16 cellular contexts compared by ENCODE assay signal in genomic region chr12:47707355-47707754, GRCh38. TPM values are rescaled to one million over a fixed set of nuclear protein-coding genes. Genes with fewer than 3 reads are reported as not detected.
A peak's percentile ranks its signal among the peaks of the same experiment; 100 is the strongest.
DNase-seq lines count a peak whose midpoint lies in the region; ATAC-seq, FAIRE-seq and TF ChIP-seq lines count a peak whose summit lies in the region.
"Had no signal": no experiment of that assay in that cellular context is flagged by ENCODE, and none has a peak within 500 bp of the region (broad histone marks: within the 10 kb centered on the region; RNA-seq: fewer than 3 reads in every experiment).

No MANE protein-coding gene starts in this region.

- POLR2A ChIA-PET in PC-9 (lab: Charles Lee; ENCODE audit: unreplicated experiment), result interaction anchor here (0.6 kb wide), 1 partner anchor 328 kb away, joined by 3 read pairs; no protein-coding TSS in a partner anchor
- POLR2A ChIA-PET in endothelial cell of umbilical vein (lab: Charles Lee), result no interaction called here

- H3K4me2 ChIP-seq in PC-9 (peak overlapping the region; percentile 80), endothelial cell of umbilical vein (ENCODE audit: insufficient read depth, low read length) (no peak overlapping the region)

- H3K9me1 ChIP-seq in endothelial cell of umbilical vein (replicated peaks; ENCODE audit: control insufficient read depth, extremely low read depth, insufficient read depth, low read length), result no peaks in the 10 kb centered on the region

- BruUV-seq in PC-9 (replicated peaks; lab: Mats Ljungman, UMichigan) (no TSS peak), endothelial cell of umbilical vein (replicated peaks; lab: Mats Ljungman, UMichigan) (no TSS peak)

- dilution Hi-C loops in endothelial cell of umbilical vein (cut with MboI; ENCODE audit: extremely low pct_ligation_motif_present, low sequenced_read_pairs), result no loop called here

- H3K79me2 ChIP-seq in PC-9 (ENCODE audit: low read depth), result peaks cover 48% of the 10 kb centered on the region
- H3K79me2 ChIP-seq in endothelial cell of umbilical vein (ENCODE audit: control insufficient read depth, insufficient read depth, low read length), result peaks cover 22% of the 10 kb centered on the region

- no peak overlapping the region for H3K9ac ChIP-seq in endothelial cell of umbilical vein (replicated peaks; ENCODE audit: extremely low read depth, insufficient read depth, low read length)

- no peak for ATAC-seq in Right ventricle myocardium inferior
- no peak for ATAC-seq in heart right ventricle
- ATAC-seq: Panc1 had no signal

- H3K4me1 ChIP-seq in left ventricle myocardium inferior (peaks cover 47% of the 10 kb centered on the region), PC-9 (replicated peaks; ENCODE audit: insufficient read depth) (peaks cover 19% of the 10 kb centered on the region), endothelial cell of umbilical vein (ENCODE audit: control insufficient read depth, extremely low read depth, insufficient read depth, low read length) (peaks cover 14% of the 10 kb centered on the region), heart right ventricle (peaks cover 3 to 52% (median 17%) of the 10 kb centered on the region in 9 donors)

- TF ChIP-seq CTCF in left ventricle myocardium inferior (IDR thresholded peaks at IDR 0.05; ENCODE audit: borderline replicate concordance), result no peak
- no peak for TF ChIP-seq CTCF in PC-9 (conservative IDR thresholded peaks at IDR 0.05)
- no peak for TF ChIP-seq CTCF in endothelial cell of umbilical vein (IDR thresholded peaks at IDR 0.05; ENCODE audit: extremely low read depth in 1 of 2, insufficient read depth in 1 of 2, low read depth in 1 of 2, low read length in 2 of 2)
- no peak for TF ChIP-seq CTCF in type B pancreatic cell (conservative IDR thresholded peaks at IDR 0.05)
- TF ChIP-seq CTCF in dorsolateral prefrontal cortex (IDR thresholded peaks at IDR 0.05 in 54 of 56, conservative IDR thresholded peaks at IDR 0.05 in 2 of 56; ENCODE audit: low read depth in 1 of 56, partially characterized antibody in 56 of 56), result no peak
- TF ChIP-seq CTCF in heart right ventricle (IDR thresholded peaks at IDR 0.05), result no peak

- H3F3A ChIP-seq in PC-9 (ENCODE audit: insufficient read depth, low read depth), result 0 out of 2 replicates have a peak, but pooled peaks cover 4% of the 10 kb centered on the region

- TF ChIP-seq POLR2A in endothelial cell of umbilical vein (IDR thresholded peaks at IDR 0.05; ENCODE audit: low read depth, low read length), result no peak

- no peaks in the 10 kb centered on the region for H3K27me3 Mint-ChIP-seq in type B pancreatic cell

- intact Hi-C loops in left ventricle myocardium inferior (cut with micrococcal nuclease), result no loop called here
- intact Hi-C loops in Right ventricle myocardium inferior (cut with DNase I), result no loop called here
- intact Hi-C loops in PC-9 (cut with micrococcal nuclease; ENCODE audit: unreplicated experiment), result loop anchor here (5.0 kb wide), 1 partner anchor 325 kb away; no protein-coding TSS in a partner anchor
- intact Hi-C loops in endothelial cell of umbilical vein (cut with micrococcal nuclease), result no loop called here
- intact Hi-C loops in dorsolateral prefrontal cortex (cut with DNase I), result no loop called here
- intact Hi-C loops in heart right ventricle (cut with DNase I), result loop anchor here in 1 of 10 donors (2.0 to 10.0 kb wide), 2 partner anchors 255 to 377 kb away; partner anchors contain the start of gene TMEM106C

- H3K36me3 Mint-ChIP-seq in type B pancreatic cell, result no peaks in the 10 kb centered on the region

- no peak for DNase-seq in left ventricle myocardium inferior
- no peak for DNase-seq in Right ventricle myocardium inferior (ENCODE audit: missing footprints)
- no peak for DNase-seq in PC-9
- no peak for DNase-seq in endothelial cell of umbilical vein (ENCODE audit: low read depth, low spot score)
- DNase-seq in type B pancreatic cell (ENCODE audit: extremely low spot score, unreplicated experiment), result no peak
- DNase-seq in HPDE6-E6E7 (ENCODE audit: extremely low spot score), result no peak
- no peak for DNase-seq in dorsolateral prefrontal cortex
- DNase-seq in heart right ventricle, result no peak
- DNase-seq: activated CD8-positive, alpha-beta memory T cell treated with anti-CD3 and anti-CD28 coated beads, Interleukin-2, amount 50 U/mL, for 48 hours; NCI-H1048; NCI-H345; posterior cingulate gyrus; stomach had no signal

- H3K36me3 ChIP-seq in left ventricle myocardium inferior (no peaks in the 10 kb centered on the region), PC-9 (ENCODE audit: low read depth) (peaks cover 4% of the 10 kb centered on the region; the same call in 1 of the 2 replicates), endothelial cell of umbilical vein (ENCODE audit: control insufficient read depth in 2 of 2, extremely low read depth in 1 of 2, insufficient read depth in 2 of 2, low read length in 2 of 2) (peaks cover 0 to 3% of the 10 kb centered on the region in 2 experiments), heart right ventricle (peaks cover 0 to 4% (median 0%) of the 10 kb centered on the region in 9 donors)
- H3K36me3 ChIP-seq: stomach had no signal

- no peaks in the 10 kb centered on the region for H3K9me3 Mint-ChIP-seq in type B pancreatic cell

- H2AFZ ChIP-seq in PC-9, result no peak overlapping the region
- no peak overlapping the region for H2AFZ ChIP-seq in endothelial cell of umbilical vein (ENCODE audit: low read depth, low read length)

- H3K27ac ChIP-seq in left ventricle myocardium inferior (replicated peaks) (no peak overlapping the region), PC-9 (no peak overlapping the region), endothelial cell of umbilical vein (ENCODE audit: insufficient read depth, low read depth, low read length) (no peak overlapping the region), dorsolateral prefrontal cortex (peak overlapping the region in 1 of 59 donors; percentile 48), heart right ventricle (peak overlapping the region in 1 of 10 donors; percentile 91)

- H3K4me3 ChIP-seq in left ventricle myocardium inferior (peak overlapping the region; percentile 97), PC-9 (peak overlapping the region; percentile 63; the same call in 1 of the 2 replicates), endothelial cell of umbilical vein (replicated peaks in 1 of 3; ENCODE audit: insufficient read depth in 1 of 3, low read depth in 1 of 3, low read length in 3 of 3) (no peak overlapping the region), dorsolateral prefrontal cortex (peak overlapping the region in 15 of 59 donors; percentile 5 to 97 (median 92)), heart right ventricle (peak overlapping the region in 1 of 10 donors; percentile 94)

- peak overlapping the region; percentile 29 for H3K4me3 Mint-ChIP-seq in type B pancreatic cell

- no peaks in the 10 kb centered on the region for H3K9me2 ChIP-seq in PC-9 (ENCODE audit: insufficient read depth)

- peak; percentile 65 for FAIRE-seq in endothelial cell of umbilical vein (lab: Jason Lieb, UNC)
- FAIRE-seq: bronchial epithelial cell had no signal

- no peaks in the 10 kb centered on the region for H3K27me3 ChIP-seq in left ventricle myocardium inferior (ENCODE audit: low read depth)
- H3K27me3 ChIP-seq in PC-9 (ENCODE audit: insufficient read depth, low read depth), result no peaks in the 10 kb centered on the region
- H3K27me3 ChIP-seq in endothelial cell of umbilical vein (ENCODE audit: control insufficient read depth in 2 of 2, insufficient read depth in 2 of 2, low read length in 2 of 2), result no peaks in the 10 kb centered on the region
- H3K27me3 ChIP-seq in dorsolateral prefrontal cortex, result no peaks in the 10 kb centered on the region
- H3K27me3 ChIP-seq in heart right ventricle, result no peaks in the 10 kb centered on the region
- H3K27me3 ChIP-seq: stomach had no signal

- no peak overlapping the region for H3K27ac Mint-ChIP-seq in type B pancreatic cell

- CTCF ChIA-PET in PC-9 (lab: Charles Lee) (interaction anchor here (1.2 to 1.9 kb wide), 2 partner anchors 35 to 131 kb away, joined by 3 to 7 read pairs; no protein-coding TSS in a partner anchor), endothelial cell of umbilical vein (lab: Charles Lee) (interaction anchor here (1.0 to 2.9 kb wide), 7 partner anchors 9 to 256 kb away, joined by 3 to 12 read pairs (median 5); partner anchors contain the start of gene TMEM106C)

- H4K20me1 ChIP-seq in PC-9 (ENCODE audit: insufficient read depth), result 0 out of 2 replicates have a peak, but pooled peaks cover 5% of the 10 kb centered on the region
- no peaks in the 10 kb centered on the region for H4K20me1 ChIP-seq in endothelial cell of umbilical vein (replicated peaks; ENCODE audit: control insufficient read depth, extremely low read depth, insufficient read depth, low read length)

- no peaks in the 10 kb centered on the region for H3K9me3 ChIP-seq in left ventricle myocardium inferior (replicated peaks)
- H3K9me3 ChIP-seq in PC-9 (ENCODE audit: insufficient read depth, low read depth), result no peaks in the 10 kb centered on the region
- no peaks in the 10 kb centered on the region for H3K9me3 ChIP-seq in endothelial cell of umbilical vein (replicated peaks; ENCODE audit: control insufficient read depth, insufficient read depth, low read length)
- no peaks in the 10 kb centered on the region for H3K9me3 ChIP-seq in heart right ventricle
- H3K9me3 ChIP-seq: stomach had no signal

- peaks cover 22% of the 10 kb centered on the region for H3K4me1 Mint-ChIP-seq in type B pancreatic cell (ENCODE audit: unreplicated experiment)

RNA-seq across cellular contexts. Expression of gene RPAP3, which starts 1.5 kb away (rescaled TPM):
- total RNA-seq in left ventricle myocardium inferior (24.2 TPM), Right ventricle myocardium inferior (24.4 TPM), PC-9 (2021) (31.6 and 37.0 TPM in 2 replicates), endothelial cell of umbilical vein (29.8 and 32.5 TPM in 2 replicates), type B pancreatic cell (ENCODE audit: low replicate concordance) (31.7 and 39.9 TPM in 2 replicates), dorsolateral prefrontal cortex (10 to 100 TPM; 18.5 to 41.3 (median 28.2) TPM), heart right ventricle (10 to 100 TPM; 18.6 to 28.0 (median 21.8) TPM)
- polyA plus RNA-seq in endothelial cell of umbilical vein (2.0 and 3.9 TPM in 2 replicates), heart right ventricle (10 to 100 TPM in 1 of 2 donors, 1 to 10 TPM in 1; 4.8 to 10.1 TPM)
- polyA plus RNA-seq in endothelial cell of umbilical vein (2011; cell fraction: cytosol; rRNA removed), result 10.4 and 11.0 TPM in 2 replicates
- 9.6 and 14.9 TPM in 2 replicates for polyA plus RNA-seq in endothelial cell of umbilical vein (2011; cell fraction: nucleus; rRNA removed)
- 21.7 and 31.8 TPM in 2 replicates for polyA plus RNA-seq in endothelial cell of umbilical vein (2012)
- polyA minus RNA-seq in endothelial cell of umbilical vein, result 2.0 and 4.5 TPM in 2 replicates
- 12.3 TPM for polyA minus RNA-seq in endothelial cell of umbilical vein (2011; cell fraction: cytosol; rRNA and poly(A)+ RNA removed)
- polyA minus RNA-seq in endothelial cell of umbilical vein (2011; cell fraction: nucleus; rRNA and poly(A)+ RNA removed), result 10.7 and 12.8 TPM in 2 replicates

RNA-seq across cellular contexts. Expression of gene ENDOU, which starts 17.9 kb away (rescaled TPM):
- 0.49 TPM for total RNA-seq in left ventricle myocardium inferior
- total RNA-seq in Right ventricle myocardium inferior, result not detected
- total RNA-seq in PC-9 (2021), result 0.25 and 0.39 TPM in 2 replicates
- not detected in 2 replicates for total RNA-seq in endothelial cell of umbilical vein
- polyA plus RNA-seq in endothelial cell of umbilical vein, result not detected in 2 replicates
- 0.04 TPM in 1 of 2 replicates, not detected in the other for polyA plus RNA-seq in endothelial cell of umbilical vein (2011; cell fraction: cytosol; rRNA removed)
- 0.32 and 0.48 TPM in 2 replicates for polyA plus RNA-seq in endothelial cell of umbilical vein (2011; cell fraction: nucleus; rRNA removed)
- 0.07 TPM in 1 of 2 replicates, not detected in the other for polyA plus RNA-seq in endothelial cell of umbilical vein (2012)
- not detected in 2 replicates for polyA minus RNA-seq in endothelial cell of umbilical vein
- not detected for polyA minus RNA-seq in endothelial cell of umbilical vein (2011; cell fraction: cytosol; rRNA and poly(A)+ RNA removed)
- polyA minus RNA-seq in endothelial cell of umbilical vein (2011; cell fraction: nucleus; rRNA and poly(A)+ RNA removed), result not detected in 2 replicates
- total RNA-seq in type B pancreatic cell (ENCODE audit: low replicate concordance), result 3.7 and 18.9 TPM in 2 replicates
- 1 to 10 TPM in 111 of 120 experiments, under 1 TPM in 9; 0.65 to 4.5 (median 2.0) TPM for total RNA-seq in dorsolateral prefrontal cortex
- total RNA-seq in heart right ventricle, result under 1 TPM in 9 of 10 donors, not detected in 1; 0.11 to 0.56 (median 0.31) TPM
- polyA plus RNA-seq in heart right ventricle, result under 1 TPM; 0.26 to 0.29 TPM
- total RNA-seq: bronchial epithelial cell, H4 had no signal

RNA-seq across cellular contexts. Expression of gene RAPGEF3, which starts 51.3 kb away (rescaled TPM):
- 34.8 TPM for total RNA-seq in left ventricle myocardium inferior
- 37.3 TPM for total RNA-seq in Right ventricle myocardium inferior
- total RNA-seq in PC-9 (2021), result 4.1 and 5.7 TPM in 2 replicates
- 53.6 and 55.1 TPM in 2 replicates for total RNA-seq in endothelial cell of umbilical vein
- 30.8 and 34.5 TPM in 2 replicates for polyA plus RNA-seq in endothelial cell of umbilical vein
- 14.4 and 18.3 TPM in 2 replicates for polyA plus RNA-seq in endothelial cell of umbilical vein (2011; cell fraction: cytosol; rRNA removed)
- 171 and 207 TPM in 2 replicates for polyA plus RNA-seq in endothelial cell of umbilical vein (2011; cell fraction: nucleus; rRNA removed)
- 29.7 and 38.7 TPM in 2 replicates for polyA plus RNA-seq in endothelial cell of umbilical vein (2012)
- polyA minus RNA-seq in endothelial cell of umbilical vein, result 34.0 and 42.1 TPM in 2 replicates
- 3.3 TPM for polyA minus RNA-seq in endothelial cell of umbilical vein (2011; cell fraction: cytosol; rRNA and poly(A)+ RNA removed)
- polyA minus RNA-seq in endothelial cell of umbilical vein (2011; cell fraction: nucleus; rRNA and poly(A)+ RNA removed), result 57.3 and 65.6 TPM in 2 replicates
- 3.7 and 4.9 TPM in 2 replicates for total RNA-seq in type B pancreatic cell (ENCODE audit: low replicate concordance)
- total RNA-seq in dorsolateral prefrontal cortex, result 100 to 1,000 TPM in 51 of 120 experiments, 10 to 100 TPM in 69; 33.3 to 206 (median 93.7) TPM
- total RNA-seq in heart right ventricle, result 10 to 100 TPM in 9 of 10 donors, 1 to 10 TPM in 1; 9.5 to 54.9 (median 19.8) TPM
- 100 to 1,000 TPM in 1 of 2 donors, 10 to 100 TPM in 1; 22.4 to 173 TPM for polyA plus RNA-seq in heart right ventricle

Comparison
In these comparisons a context has a peak if more than half of its experiments do, and no peak if none do; other contexts are left out.
1. H3K4me3 ChIP-seq: peak in left ventricle myocardium inferior (single experiment) and PC-9 (single experiment); none in endothelial cell of umbilical vein (0 of 3).